Comparison of ENCODE assay signal across 23 cellular contexts in the genomic region with DNA sequence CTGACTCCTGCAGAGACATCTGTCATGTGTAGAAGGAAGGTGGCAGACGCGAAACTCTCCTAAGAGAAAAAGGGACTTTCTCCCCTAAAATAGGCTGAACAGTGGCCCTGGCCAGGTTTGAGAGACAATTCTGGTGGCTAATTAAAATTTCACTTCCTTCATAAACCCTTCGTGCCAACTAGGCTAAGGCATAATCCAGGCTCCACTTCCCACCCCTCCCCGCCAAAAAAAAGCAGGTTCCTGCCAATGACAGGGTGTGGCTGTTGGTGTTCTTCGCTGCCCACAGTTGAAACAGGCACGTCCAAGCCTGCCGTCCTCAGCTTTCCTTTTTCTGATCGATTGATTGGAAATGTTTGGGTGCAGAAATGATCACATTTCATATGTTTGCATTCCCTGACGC.
DNase-seq lines count a peak whose midpoint lies in the region; ATAC-seq, FAIRE-seq and TF ChIP-seq lines count a peak whose summit lies in the region.
"Had no signal": no experiment of that assay in that cellular context is flagged by ENCODE, and none has a peak within 500 bp of the region (broad histone marks: within the 10 kb centered on the region; RNA-seq: fewer than 3 reads in every experiment).

No MANE protein-coding gene starts in this region.

- no peaks in the 10 kb centered on the region for H3K27me3 ChIP-seq in bronchial epithelial cell (ENCODE audit: control insufficient read depth, insufficient read depth, low read length)

- no peak overlapping the region for H3K4me3 Mint-ChIP-seq in glutamatergic neuron (ENCODE audit: unreplicated experiment)
- H3K4me3 Mint-ChIP-seq: CD8-positive, alpha-beta memory T cell had no signal

- H3K27ac Mint-ChIP-seq in glutamatergic neuron (ENCODE audit: unreplicated experiment): no peak overlapping the region
- H3K27ac Mint-ChIP-seq: CD8-positive, alpha-beta memory T cell had no signal

- no peak for TF ChIP-seq CTCF in bronchial epithelial cell (IDR thresholded peaks at IDR 0.05; ENCODE audit: insufficient read depth, low read length, severe bottlenecking)
- TF ChIP-seq CTCF in glutamatergic neuron (IDR thresholded peaks at IDR 0.05; ENCODE audit: partially characterized antibody, unreplicated experiment): no peak

- ATAC-seq in left ventricle myocardium superior (peak; percentile 43), left colon (peak; percentile 92)

- H3K9me3 Mint-ChIP-seq in glutamatergic neuron (ENCODE audit: unreplicated experiment): peaks cover 2% of the 10 kb centered on the region
- H3K9me3 Mint-ChIP-seq: CD8-positive, alpha-beta memory T cell had no signal

- no peak for DNase-seq in left ventricle myocardium superior
- no peak for DNase-seq in cardiac septum (ENCODE audit: low spot score)
- peak; percentile 13 for DNase-seq in bronchial epithelial cell (ENCODE audit: low read depth)
- DNase-seq in left colon: peak in 1 of 2 donors; percentile 29
- no peak for DNase-seq in urothelium cell line (ENCODE audit: low spot score)
- DNase-seq in NCI-H226: no peak
- no peak for DNase-seq in globus pallidus (ENCODE audit: low spot score)
- no peak for DNase-seq in glutamatergic neuron
- DNase-seq: 8988T; Calu3; CD8-positive, alpha-beta memory T cell; GOT3; MM.1S; NCI-H1048; NCI-H1436; NCI-H187 treated with DMSO at 0.1 percent for 48 hours; NCI-H2107; NCI-H748 treated with DMSO at 0.1 percent for 48 hours; PC-9; RPMI8226; SIG-M5; SK-N-SH had no signal

- H3K36me3 ChIP-seq in bronchial epithelial cell (ENCODE audit: control insufficient read depth, insufficient read depth, low read length): peaks cover 4% of the 10 kb centered on the region

- no peaks in the 10 kb centered on the region for H3K4me1 Mint-ChIP-seq in glutamatergic neuron (ENCODE audit: low read depth, unreplicated experiment)

- peaks cover 5% of the 10 kb centered on the region for H3K27me3 Mint-ChIP-seq in glutamatergic neuron (ENCODE audit: unreplicated experiment)

- H3K4me3 ChIP-seq in bronchial epithelial cell (ENCODE audit: low read depth, low read length): no peak overlapping the region
- H3K4me3 ChIP-seq: PC-9 had no signal

- intact Hi-C loops in left ventricle myocardium superior (cut with micrococcal nuclease): no loop called here
- intact Hi-C loops in cardiac septum (cut with DNase I): no loop called here
- intact Hi-C loops in left colon (cut with DNase I, micrococcal nuclease): no loop called here

- FAIRE-seq in bronchial epithelial cell (lab: Jason Lieb, UNC) (no peak), urothelium cell line (lab: Jason Lieb, UNC) (peak; percentile 35)
- FAIRE-seq: GM18507 had no signal

- H3K36me3 Mint-ChIP-seq in glutamatergic neuron (ENCODE audit: unreplicated experiment): no peaks in the 10 kb centered on the region
- H3K36me3 Mint-ChIP-seq: CD8-positive, alpha-beta memory T cell had no signal
